Comparison of ENCODE assay signal across 28 cellular contexts in the genomic region with DNA sequence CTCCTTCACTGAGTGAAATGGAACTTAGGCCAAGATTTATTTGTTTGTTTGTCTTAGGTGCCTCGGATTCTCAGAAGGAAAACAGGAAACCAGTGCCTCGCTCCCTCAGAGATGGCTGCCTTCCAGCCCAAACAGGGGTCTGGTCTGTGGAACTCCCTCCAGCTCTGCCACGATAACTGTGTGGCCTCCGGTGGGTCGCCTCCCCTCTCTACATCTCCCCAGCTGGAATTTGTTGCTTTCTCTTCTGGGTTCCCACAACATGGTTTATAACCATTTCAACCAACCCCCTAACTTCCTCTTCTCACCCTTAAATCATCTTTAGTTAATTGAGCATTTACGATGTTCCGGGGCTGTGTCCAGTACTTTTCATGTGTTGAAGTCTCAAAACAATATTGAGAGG. TPM values are rescaled to one million over a fixed set of nuclear protein-coding genes. Genes with fewer than 3 reads are reported as not detected.
A peak's percentile ranks its signal among the peaks of the same experiment; 100 is the strongest.
DNase-seq lines count a peak whose midpoint lies in the region; TF ChIP-seq lines count a peak whose summit lies in the region.
"Had no signal": no experiment of that assay in that cellular context is flagged by ENCODE, and none has a peak within 500 bp of the region (broad histone marks: within the 10 kb centered on the region; RNA-seq: fewer than 3 reads in every experiment).

No MANE protein-coding gene starts in this region.

- peaks cover 21% of the 10 kb centered on the region for H3K4me1 Mint-ChIP-seq in MCF 10A (ENCODE audit: insufficient read depth, unreplicated experiment)

- intact Hi-C loops in MCF 10A (cut with micrococcal nuclease) (no loop called here), mammary epithelial cell (cut with micrococcal nuclease) (no loop called here)

- DNase-seq in MCF 10A (ENCODE audit: unreplicated experiment) (no peak), mammary epithelial cell (no peak), fibroblast of villous mesenchyme (ENCODE audit: low read depth) (peak; percentile 71), cortex of kidney (lab: John Stamatoyannopoulos, UW) (no peak), NCI-H1694 treated with DMSO at 0.1 percent for 48 hours (lab: John Stamatoyannopoulos, UW) (no peak)
- DNase-seq in stimulated activated CD8-positive, alpha-beta memory T cell treated with anti-CD3 and anti-CD28 coated beads, Interleukin-4, amount 100 ng/mL, for 48 hours: no peak
- DNase-seq: ACHN; activated CD4-positive, alpha-beta T cell treated with anti-CD3 and anti-CD28 coated beads for 4 hours; cerebellar nuclear complex; effector CD8-positive, alpha-beta T cell; EL; gastrocnemius medialis; KBM-7; MV-4-11; NCI-H69; OCI-M1; stimulated activated CD4-positive, alpha-beta T cell treated with anti-CD3 and anti-CD28 coated beads, Interleukin-4, amount 100 ng/mL, for 4 hours; stomach; T-helper 17 cell; upper lobe of right lung had no signal

- H3K27ac ChIP-seq in mammary epithelial cell (ENCODE audit: insufficient read depth, low read depth, low read length) (no peak overlapping the region), subcutaneous abdominal adipose tissue (ENCODE audit: low read depth, low read length) (peak overlapping the region; percentile 71)
- H3K27ac ChIP-seq: BLaER1, neutrophil, upper lobe of right lung had no signal

- H3K27ac Mint-ChIP-seq in MCF 10A (ENCODE audit: low read depth, unreplicated experiment): peak overlapping the region; percentile 73

- H3K4me1 ChIP-seq in mammary epithelial cell (ENCODE audit: insufficient read depth, low read length): peaks cover 23% of the 10 kb centered on the region
- H3K4me1 ChIP-seq in subcutaneous abdominal adipose tissue (ENCODE audit: control insufficient read depth in 5 of 5, insufficient read depth in 5 of 5, low read length in 5 of 5): peaks cover 0 to 37% (median 13%) of the 10 kb centered on the region in 5 donors

- no peak overlapping the region for H3K4me2 ChIP-seq in mammary epithelial cell (ENCODE audit: insufficient read depth, low read depth, low read length)

- 97% methylated on average over 7 of the region's 7 CpGs for WGBS in mammary epithelial cell (ENCODE audit: low coverage, missing lambda C conversion rate)

- POLR2A ChIA-PET in MCF 10A (lab: Yijun Ruan, JAX): no interaction called here

- H4K20me1 ChIP-seq in mammary epithelial cell (ENCODE audit: insufficient read depth, low read length): no peaks in the 10 kb centered on the region
- H4K20me1 ChIP-seq: BLaER1 had no signal

- no peaks in the 10 kb centered on the region for H3K9me3 Mint-ChIP-seq in MCF 10A (ENCODE audit: unreplicated experiment)
- H3K9me3 Mint-ChIP-seq: activated naive CD4-positive, alpha-beta T cell treated with anti-CD3 and anti-CD28 coated beads, Interleukin-2, amount 50 U/mL, for 24 hours had no signal

- BruUV-seq in MCF 10A (replicated peaks; lab: Mats Ljungman, UMichigan) (no TSS peak), mammary epithelial cell (replicated peaks; lab: Mats Ljungman, UMichigan) (no TSS peak)

- no peak overlapping the region for H3K9ac ChIP-seq in mammary epithelial cell (ENCODE audit: insufficient read depth, low read length)
- peak overlapping the region in 2 of 5 donors; percentile 9 to 15 for H3K9ac ChIP-seq in subcutaneous abdominal adipose tissue (ENCODE audit: low read length in 5 of 5)
- H3K9ac ChIP-seq: BLaER1 had no signal

- H2AFZ ChIP-seq in mammary epithelial cell (ENCODE audit: low read depth, low read length): no peak overlapping the region

- H3K27me3 ChIP-seq in mammary epithelial cell (ENCODE audit: insufficient read depth, low read length) (no peaks in the 10 kb centered on the region), subcutaneous abdominal adipose tissue (ENCODE audit: control insufficient read depth in 5 of 5, insufficient read depth in 4 of 5, low read length in 5 of 5) (peaks cover 0 to 5% (median 0%) of the 10 kb centered on the region in 5 donors)
- H3K27me3 ChIP-seq: BLaER1, gastrocnemius medialis, stomach, upper lobe of right lung had no signal

- TF ChIP-seq CTCF in MCF 10A (IDR thresholded peaks at IDR 0.05; ENCODE audit: unreplicated experiment) (no peak), mammary epithelial cell (conservative IDR thresholded peaks at IDR 0.05 in 1 of 2, IDR thresholded peaks at IDR 0.05 in 1 of 2; ENCODE audit: extremely low read depth in 1 of 2, insufficient read depth in 1 of 2, low read depth in 1 of 2, low read length in 2 of 2) (no peak), fibroblast of villous mesenchyme (IDR thresholded peaks at IDR 0.05; ENCODE audit: insufficient read depth, low read depth, low read length) (no peak)

- no peak overlapping the region for H3K4me3 Mint-ChIP-seq in MCF 10A (ENCODE audit: unreplicated experiment)

- H3K36me3 ChIP-seq in mammary epithelial cell (ENCODE audit: insufficient read depth, low read length) (no peaks in the 10 kb centered on the region), subcutaneous abdominal adipose tissue (ENCODE audit: control insufficient read depth in 5 of 5, insufficient read depth in 5 of 5, low read length in 5 of 5) (no peaks in the 10 kb centered on the region)
- H3K36me3 ChIP-seq: BLaER1, gastrocnemius medialis, neutrophil, stomach, upper lobe of right lung had no signal

- dilution Hi-C loops in mammary epithelial cell (cut with HindIII; ENCODE audit: low sequenced_read_pairs): no loop called here

- in situ Hi-C loops in mammary epithelial cell (cut with MboI; ENCODE audit: low sequenced_read_pairs in 2 of 2): no loop called here

- H3K9me3 ChIP-seq in mammary epithelial cell (replicated peaks; ENCODE audit: insufficient read depth, low read length) (no peaks in the 10 kb centered on the region), subcutaneous abdominal adipose tissue (ENCODE audit: control insufficient read depth in 5 of 5, low read length in 5 of 5) (no peaks in the 10 kb centered on the region)
- H3K9me3 ChIP-seq: BLaER1, gastrocnemius medialis, neutrophil, stomach, upper lobe of right lung had no signal

- CTCF ChIA-PET in MCF 10A (lab: Yijun Ruan, JAX): interaction anchor here (1.9 to 2.6 kb wide), 2 partner anchors 101 to 102 kb away, joined by 8 to 9 read pairs; no protein-coding TSS in a partner anchor
- CTCF ChIA-PET in mammary epithelial cell (lab: Charles Lee; ENCODE audit: low non-redundant PET): no interaction called here

- no peak overlapping the region for H3K4me3 ChIP-seq in mammary epithelial cell (replicated peaks in 1 of 3; ENCODE audit: insufficient read depth in 1 of 3, low read depth in 2 of 3, low read length in 3 of 3)
- H3K4me3 ChIP-seq in fibroblast of villous mesenchyme (ENCODE audit: low read depth, low read length): no peak overlapping the region
- H3K4me3 ChIP-seq in subcutaneous abdominal adipose tissue (ENCODE audit: low read depth in 1 of 5, low read length in 5 of 5): no peak overlapping the region
- H3K4me3 ChIP-seq: BLaER1, gastrocnemius medialis, stomach, upper lobe of right lung had no signal

- H3K27me3 Mint-ChIP-seq in MCF 10A (ENCODE audit: insufficient read depth, unreplicated experiment): no peaks in the 10 kb centered on the region
- H3K27me3 Mint-ChIP-seq: activated naive CD4-positive, alpha-beta T cell treated with anti-CD3 and anti-CD28 coated beads, Interleukin-2, amount 50 U/mL, for 24 hours had no signal

- H3K36me3 Mint-ChIP-seq in MCF 10A (ENCODE audit: insufficient read depth, unreplicated experiment): no peaks in the 10 kb centered on the region
- H3K36me3 Mint-ChIP-seq: activated naive CD4-positive, alpha-beta T cell treated with anti-CD3 and anti-CD28 coated beads, Interleukin-2, amount 50 U/mL, for 24 hours had no signal

- no peaks in the 10 kb centered on the region for H3K79me2 ChIP-seq in mammary epithelial cell (ENCODE audit: insufficient read depth, low read length)

TF ChIP-seq in PFSK-1, 5 proteins besides CTCF, POLR2A, EP300 and RAD21:
- TF ChIP-seq FOXP2 (optimal IDR thresholded peaks at IDR 0.05; ENCODE audit: borderline replicate concordance, extremely low read depth, extremely low read length, insufficient read depth) (peak; percentile 46), SIN3A (IDR thresholded peaks at IDR 0.05; ENCODE audit: borderline replicate concordance, insufficient read depth, low read length) (no peak)

RNA-seq across cellular contexts. Expression of a gene that starts 30.9 kb away (rescaled TPM):
- total RNA-seq in MCF 10A (2022) (3.9 and 6.1 TPM in 2 replicates), mammary epithelial cell (1 to 10 TPM; 1.7 to 2.2 TPM), fibroblast of villous mesenchyme (under 0.01 TPM in 1 of 2 replicates, not detected in the other)
- polyA plus RNA-seq in mammary epithelial cell: 6.3 TPM
- 10.4 TPM for polyA minus RNA-seq in mammary epithelial cell
- 2.3 TPM for polyA plus RNA-seq in PFSK-1 (2012; ENCODE audit: insufficient read length, low read depth)

RNA-seq across cellular contexts. Expression of a gene that starts 43.2 kb away (rescaled TPM):
- total RNA-seq in MCF 10A (2022) (not detected in 2 replicates), mammary epithelial cell (under 1 TPM in 1 of 2 donors, not detected in 1; 0.17 TPM), fibroblast of villous mesenchyme (not detected in 2 replicates)
- polyA plus RNA-seq in mammary epithelial cell: 0.02 TPM
- polyA minus RNA-seq in mammary epithelial cell: not detected
- polyA plus RNA-seq in PFSK-1 (2012; ENCODE audit: insufficient read length, low read depth): not detected
- total RNA-seq: gastrocnemius medialis, HT-29, SK-MEL-5, T-helper 17 cell had no signal
- polyA plus RNA-seq: keratinocyte had no signal

RNA-seq across cellular contexts. Expression of a gene that starts 56.9 kb away (rescaled TPM):
- total RNA-seq in MCF 10A (2022) (not detected in 2 replicates), mammary epithelial cell (10 to 100 TPM in 1 of 2 donors, 1 to 10 TPM in 1; 1.2 to 11.2 TPM), fibroblast of villous mesenchyme (0.32 TPM in 1 of 2 replicates, not detected in the other)
- polyA plus RNA-seq in mammary epithelial cell: 5.9 TPM
- 6.0 TPM for polyA minus RNA-seq in mammary epithelial cell
- polyA plus RNA-seq in PFSK-1 (2012; ENCODE audit: insufficient read length, low read depth): 2.4 TPM
- total RNA-seq: T-helper 17 cell had no signal
